ENCODE assay signal across 8 cellular contexts in the genomic region with DNA sequence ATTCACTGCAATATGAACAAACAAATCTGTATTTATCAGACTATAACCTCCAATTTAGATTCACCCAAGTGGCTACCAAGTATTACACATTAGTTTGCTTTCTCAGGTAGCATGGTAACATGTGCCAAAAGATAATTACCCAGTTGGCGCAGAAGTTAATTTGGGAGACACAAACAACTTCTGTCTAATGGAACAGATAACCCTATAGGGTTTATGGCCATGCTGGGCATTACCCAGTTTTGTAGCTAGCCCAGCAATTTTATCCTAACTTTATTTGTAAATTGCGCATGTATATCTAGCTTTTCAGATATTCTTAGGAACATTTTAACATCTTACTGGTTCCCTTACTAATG. TPM values are rescaled to one million over a fixed set of nuclear protein-coding genes. Genes with fewer than 3 reads are reported as not detected.
DNase-seq lines count a peak whose midpoint lies in the region; ATAC-seq, FAIRE-seq and TF ChIP-seq lines count a peak whose summit lies in the region.
"Had no signal": no experiment of that assay in that cellular context is flagged by ENCODE, and none has a peak within 500 bp of the region (broad histone marks: within the 10 kb centered on the region; RNA-seq: fewer than 3 reads in every experiment).

No MANE protein-coding gene starts in this region.

- H3K4me2 ChIP-seq in keratinocyte (ENCODE audit: control insufficient read depth, extremely low read depth, insufficient read depth, low read depth, low read length), result peak overlapping the region; percentile 86

- H3K27ac Mint-ChIP-seq in activated naive CD4-positive, alpha-beta T cell treated with anti-CD3 and anti-CD28 coated beads, Interleukin-2, amount 50 U/mL, for 72 hours, result peak overlapping the region; percentile 97 to 98

- dilution Hi-C loops in keratinocyte (cut with MboI; ENCODE audit: extremely low pct_ligation_motif_present, low sequenced_read_pairs), result no loop called here

- H3K36me3 Mint-ChIP-seq in activated naive CD4-positive, alpha-beta T cell treated with anti-CD3 and anti-CD28 coated beads, Interleukin-2, amount 50 U/mL, for 72 hours, result peaks cover 24 to 40% of the 10 kb centered on the region in 2 donors

- ATAC-seq in activated naive CD4-positive, alpha-beta T cell treated with anti-CD3 and anti-CD28 coated beads, Interleukin-2, amount 50 U/mL, for 72 hours, result no peak
- ATAC-seq in GM21381 (IDR thresholded peaks at IDR 0.05; ENCODE audit: unreplicated experiment), result no peak
- no peak for ATAC-seq in HG03469 (IDR thresholded peaks at IDR 0.05; ENCODE audit: unreplicated experiment)

- no peak for DNase-seq in activated naive CD4-positive, alpha-beta T cell treated with anti-CD3 and anti-CD28 coated beads, Interleukin-2, amount 50 U/mL, for 72 hours (ENCODE audit: low spot score in 2 of 2)
- DNase-seq in keratinocyte (ENCODE audit: low read depth, low spot score) (no peak), 8988T (no peak)
- DNase-seq: NCI-H1417 treated with DMSO at 0.1 percent for 48 hours had no signal

- H3K79me2 ChIP-seq in keratinocyte (ENCODE audit: control insufficient read depth, insufficient read depth, low read length), result peaks cover 20% of the 10 kb centered on the region

- H3K9me3 Mint-ChIP-seq in activated naive CD4-positive, alpha-beta T cell treated with anti-CD3 and anti-CD28 coated beads, Interleukin-2, amount 50 U/mL, for 72 hours, result peaks cover 0 to 3% of the 10 kb centered on the region in 2 donors

- H3K9ac ChIP-seq in HUES48 (ENCODE audit: low read depth, low read length) (peak overlapping the region; percentile 95), keratinocyte (ENCODE audit: control insufficient read depth, extremely low read depth, insufficient read depth, low read length) (peak overlapping the region; percentile 98), stomach smooth muscle (ENCODE audit: low read length in 2 of 2) (peak overlapping the region; percentile 90 to 95)

- H3K4me1 ChIP-seq in HUES48 (ENCODE audit: control insufficient read depth, insufficient read depth, low read length), result no peaks in the 10 kb centered on the region
- H3K4me1 ChIP-seq in keratinocyte (ENCODE audit: control insufficient read depth, extremely low read depth, insufficient read depth, low read length), result peaks cover 8% of the 10 kb centered on the region
- H3K4me1 ChIP-seq in stomach smooth muscle (ENCODE audit: control insufficient read depth, insufficient read depth, low read length), result peaks cover 4% of the 10 kb centered on the region

- H2AFZ ChIP-seq in keratinocyte (ENCODE audit: control insufficient read depth, low read length), result no peak overlapping the region

- H3K36me3 ChIP-seq in HUES48 (ENCODE audit: control insufficient read depth, insufficient read depth, low read length), result peaks cover 40% of the 10 kb centered on the region
- peaks cover 9 to 21% of the 10 kb centered on the region in 2 experiments for H3K36me3 ChIP-seq in keratinocyte (ENCODE audit: control insufficient read depth in 2 of 2, extremely low read depth in 1 of 2, insufficient read depth in 2 of 2, low read length in 2 of 2)
- peaks cover 7 to 13% of the 10 kb centered on the region in 2 donors for H3K36me3 ChIP-seq in stomach smooth muscle (ENCODE audit: control insufficient read depth in 2 of 2, insufficient read depth in 2 of 2, low read length in 2 of 2)

- FAIRE-seq in keratinocyte (lab: Jason Lieb, UNC), result no peak

- peaks cover 3% of the 10 kb centered on the region for H3K9me1 ChIP-seq in keratinocyte (ENCODE audit: control insufficient read depth, extremely low read depth, insufficient read depth, low read length)

- no peaks in the 10 kb centered on the region for H3K9me3 ChIP-seq in HUES48 (ENCODE audit: control insufficient read depth, insufficient read depth, low read length)
- no peaks in the 10 kb centered on the region for H3K9me3 ChIP-seq in keratinocyte (ENCODE audit: control insufficient read depth, low read depth, low read length)
- no peaks in the 10 kb centered on the region for H3K9me3 ChIP-seq in stomach smooth muscle (ENCODE audit: control insufficient read depth in 2 of 2, low read length in 2 of 2)

- H4K20me1 ChIP-seq in keratinocyte (ENCODE audit: control insufficient read depth, extremely low read depth, insufficient read depth, low read length), result peaks cover 7% of the 10 kb centered on the region

- peak overlapping the region; percentile 79 for H3K4me3 ChIP-seq in HUES48 (ENCODE audit: low read depth, low read length)
- peak overlapping the region; percentile 72 to 96 (median 87) for H3K4me3 ChIP-seq in keratinocyte (ENCODE audit: control insufficient read depth in 2 of 3, extremely low read depth in 1 of 3, insufficient read depth in 2 of 3, low read depth in 1 of 3, low read length in 3 of 3)
- H3K4me3 ChIP-seq in stomach smooth muscle (ENCODE audit: low read length in 2 of 2), result peak overlapping the region; percentile 95 to 100

- H3K27ac ChIP-seq in HUES48 (ENCODE audit: low read depth, low read length) (peak overlapping the region; percentile 90), keratinocyte (ENCODE audit: control insufficient read depth, insufficient read depth, low read length) (peak overlapping the region; percentile 95), stomach smooth muscle (ENCODE audit: low read length) (peak overlapping the region; percentile 74)

- no peak for TF ChIP-seq CTCF in keratinocyte (optimal IDR thresholded peaks at IDR 0.05 in 1 of 3, IDR thresholded peaks at IDR 0.05 in 1 of 3, conservative IDR thresholded peaks at IDR 0.05 in 1 of 3; ENCODE audit: extremely low read depth in 1 of 3, insufficient read depth in 2 of 3, low read length in 3 of 3)

- H3K27me3 ChIP-seq in HUES48 (ENCODE audit: control insufficient read depth, insufficient read depth, low read length), result no peaks in the 10 kb centered on the region
- H3K27me3 ChIP-seq in keratinocyte (ENCODE audit: control insufficient read depth, extremely low read depth, insufficient read depth, low read length), result no peaks in the 10 kb centered on the region
- H3K27me3 ChIP-seq in stomach smooth muscle (ENCODE audit: control insufficient read depth in 1 of 2, insufficient read depth in 2 of 2, low read length in 2 of 2), result no peaks in the 10 kb centered on the region

RNA-seq across cellular contexts. Expression of gene RPL22L1, which starts 0.8 kb away (rescaled TPM):
- total RNA-seq in activated naive CD4-positive, alpha-beta T cell treated with anti-CD3 and anti-CD28 coated beads, Interleukin-2, amount 50 U/mL, for 72 hours, result 100 to 1,000 TPM; 101 to 314 TPM
- 103 to 277 TPM (median 241 TPM) in 3 replicates for polyA plus RNA-seq in keratinocyte
- 197 TPM for polyA plus RNA-seq in keratinocyte (2011; ENCODE audit: low read depth)
- polyA plus RNA-seq in keratinocyte (2011; cell fraction: cytosol; rRNA removed), result 174 and 248 TPM in 2 replicates
- polyA plus RNA-seq in keratinocyte (2011; cell fraction: nucleus; rRNA removed), result 38.4 and 78.5 TPM in 2 replicates
- 173 and 259 TPM in 2 replicates for polyA plus RNA-seq in keratinocyte (2012; ENCODE audit: low replicate concordance)
- polyA minus RNA-seq in keratinocyte, result 1.2 to 16.1 TPM (median 8.1 TPM) in 3 replicates
- polyA minus RNA-seq in keratinocyte (2011; cell fraction: cytosol; rRNA and poly(A)+ RNA removed), result 28.2 TPM
- 1.9 and 3.9 TPM in 2 replicates for polyA minus RNA-seq in keratinocyte (2011; cell fraction: nucleus; rRNA and poly(A)+ RNA removed)

RNA-seq across cellular contexts. Expression of gene EIF5A2, which starts 39.2 kb away (rescaled TPM):
- 10 to 100 TPM in 1 of 2 donors, 1 to 10 TPM in 1; 4.1 to 12.4 TPM for total RNA-seq in activated naive CD4-positive, alpha-beta T cell treated with anti-CD3 and anti-CD28 coated beads, Interleukin-2, amount 50 U/mL, for 72 hours
- polyA plus RNA-seq in keratinocyte, result 5.6 to 19.2 TPM (median 14.1 TPM) in 3 replicates
- 12.5 TPM for polyA plus RNA-seq in keratinocyte (2011; ENCODE audit: low read depth)
- 7.8 and 17.3 TPM in 2 replicates for polyA plus RNA-seq in keratinocyte (2011; cell fraction: cytosol; rRNA removed)
- 6.9 and 7.9 TPM in 2 replicates for polyA plus RNA-seq in keratinocyte (2011; cell fraction: nucleus; rRNA removed)
- 16.1 and 18.7 TPM in 2 replicates for polyA plus RNA-seq in keratinocyte (2012; ENCODE audit: low replicate concordance)
- polyA minus RNA-seq in keratinocyte, result 10.1 to 16.7 TPM (median 15.2 TPM) in 3 replicates
- polyA minus RNA-seq in keratinocyte (2011; cell fraction: cytosol; rRNA and poly(A)+ RNA removed), result 6.3 TPM
- 2.1 and 5.4 TPM in 2 replicates for polyA minus RNA-seq in keratinocyte (2011; cell fraction: nucleus; rRNA and poly(A)+ RNA removed)
